ENCODE assay signal across 15 cellular contexts in genomic region chr18:59802031-59802430, GRCh38.
DNase-seq lines count a peak whose midpoint lies in the region; ATAC-seq and TF ChIP-seq lines count a peak whose summit lies in the region.
"Had no signal": no experiment of that assay in that cellular context is flagged by ENCODE, and none has a peak within 500 bp of the region (broad histone marks: within the 10 kb centered on the region; RNA-seq: fewer than 3 reads in every experiment).

No MANE protein-coding gene starts in this region.

- ATAC-seq in GM18861 (IDR thresholded peaks at IDR 0.05; ENCODE audit: unreplicated experiment) (peak; percentile 91), GM21360 (IDR thresholded peaks at IDR 0.05; ENCODE audit: unreplicated experiment) (peak; percentile 84), HG03060 (IDR thresholded peaks at IDR 0.05; ENCODE audit: low read depth, unreplicated experiment) (peak; percentile 85), HG02852 (IDR thresholded peaks at IDR 0.05; ENCODE audit: unreplicated experiment) (no peak)
- ATAC-seq: CD8-positive, alpha-beta T cell; naive thymus-derived CD4-positive, alpha-beta T cell had no signal

- H3K36me3 Mint-ChIP-seq in T-helper 2 cell treated with Interferon-gamma antibody and Interleukin-4, amounts not matched to agents 5 μg/mL and 100 μg/mL, for 36 hours (ENCODE audit: low read depth), result no peaks in the 10 kb centered on the region
- H3K36me3 Mint-ChIP-seq in Calu3 (ENCODE audit: insufficient read depth, unreplicated experiment), result no peaks in the 10 kb centered on the region
- H3K36me3 Mint-ChIP-seq: CD8-positive, alpha-beta T cell; naive thymus-derived CD4-positive, alpha-beta T cell had no signal

- DNase-seq in T-helper 2 cell treated with Interferon-gamma antibody and Interleukin-4, amounts not matched to agents 5 μg/mL and 100 μg/mL, for 36 hours (ENCODE audit: low spot score), result no peak
- no peak for DNase-seq in NCI-H526 treated with DMSO at 0.1 percent for 48 hours (lab: John Stamatoyannopoulos, UW)
- DNase-seq in iPS-NIHi7 (ENCODE audit: extremely low spot score), result no peak
- DNase-seq in Calu3, result no peak
- DNase-seq: activated T-cell treated with anti-CD3 and anti-CD28 coated beads for 4 hours; CD8-positive, alpha-beta T cell; GOT3; naive thymus-derived CD4-positive, alpha-beta T cell; NCI-H1105 treated with DMSO at 0.1 percent for 48 hours; NCI-H748 treated with DMSO at 0.1 percent for 48 hours; SHP77 treated with DMSO at 0.1 percent for 48 hours had no signal

- TF ChIP-seq CTCF in Calu3 (IDR thresholded peaks at IDR 0.05; ENCODE audit: unreplicated experiment), result no peak

- peak overlapping the region; percentile 52 for H3K4me3 Mint-ChIP-seq in T-helper 2 cell treated with Interferon-gamma antibody and Interleukin-4, amounts not matched to agents 5 μg/mL and 100 μg/mL, for 36 hours
- no peak overlapping the region for H3K4me3 Mint-ChIP-seq in Calu3 (ENCODE audit: low read depth, unreplicated experiment)
- H3K4me3 Mint-ChIP-seq: CD8-positive, alpha-beta T cell had no signal

- peaks cover 12% of the 10 kb centered on the region for H3K4me1 Mint-ChIP-seq in T-helper 2 cell treated with Interferon-gamma antibody and Interleukin-4, amounts not matched to agents 5 μg/mL and 100 μg/mL, for 36 hours (ENCODE audit: low read depth)
- peaks cover 9% of the 10 kb centered on the region for H3K4me1 Mint-ChIP-seq in Calu3 (ENCODE audit: low read depth, unreplicated experiment)

- H3K27ac Mint-ChIP-seq in T-helper 2 cell treated with Interferon-gamma antibody and Interleukin-4, amounts not matched to agents 5 μg/mL and 100 μg/mL, for 36 hours, result peak overlapping the region; percentile 52
- no peak overlapping the region for H3K27ac Mint-ChIP-seq in Calu3 (ENCODE audit: unreplicated experiment)
- H3K27ac Mint-ChIP-seq: CD8-positive, alpha-beta T cell; naive thymus-derived CD4-positive, alpha-beta T cell had no signal

- H3K27me3 Mint-ChIP-seq in T-helper 2 cell treated with Interferon-gamma antibody and Interleukin-4, amounts not matched to agents 5 μg/mL and 100 μg/mL, for 36 hours (ENCODE audit: low read depth), result peaks cover 11% of the 10 kb centered on the region
- H3K27me3 Mint-ChIP-seq in Calu3 (ENCODE audit: unreplicated experiment), result no peaks in the 10 kb centered on the region

- CTCF ChIA-PET in Calu3 (lab: Charles Lee), result no interaction called here

- BruUV-seq in Calu3 (replicated peaks; lab: Mats Ljungman, UMichigan), result no TSS peak

- H3K9me3 Mint-ChIP-seq in T-helper 2 cell treated with Interferon-gamma antibody and Interleukin-4, amounts not matched to agents 5 μg/mL and 100 μg/mL, for 36 hours, result no peaks in the 10 kb centered on the region
- no peaks in the 10 kb centered on the region for H3K9me3 Mint-ChIP-seq in Calu3 (ENCODE audit: low read depth, unreplicated experiment)
- H3K9me3 Mint-ChIP-seq: CD8-positive, alpha-beta T cell; naive thymus-derived CD4-positive, alpha-beta T cell had no signal

- intact Hi-C loops in Calu3 (cut with micrococcal nuclease; ENCODE audit: unreplicated experiment), result no loop called here
